15 cellular contexts compared by ENCODE assay signal in genomic region chr3:141355242-141355641, GRCh38. TPM values are rescaled to one million over a fixed set of nuclear protein-coding genes. Genes with fewer than 3 reads are reported as not detected.
DNase-seq lines count a peak whose midpoint lies in the region; ATAC-seq, FAIRE-seq and TF ChIP-seq lines count a peak whose summit lies in the region.
"Had no signal": no experiment of that assay in that cellular context is flagged by ENCODE, and none has a peak within 500 bp of the region (broad histone marks: within the 10 kb centered on the region; RNA-seq: fewer than 3 reads in every experiment).

No MANE protein-coding gene starts in this region.

- H2BK20ac ChIP-seq in IMR-90 (ENCODE audit: low read depth, low read length): peak overlapping the region; percentile 34; the same call in 1 of the 2 replicates

- peaks cover 21% of the 10 kb centered on the region for H3K4me1 Mint-ChIP-seq in endothelial cell (ENCODE audit: unreplicated experiment)
- peaks cover 23% of the 10 kb centered on the region for H3K4me1 Mint-ChIP-seq in neural progenitor cell

- TF ChIP-seq POLR2A in A549 (IDR thresholded peaks at IDR 0.05; ENCODE audit: low read length): no peak
- TF ChIP-seq POLR2A in IMR-90 (IDR thresholded peaks at IDR 0.05; ENCODE audit: low read depth, low read length): no peak
- no peak for TF ChIP-seq POLR2A in prostate gland (IDR thresholded peaks at IDR 0.05)

- no peaks in the 10 kb centered on the region for H3K9me3 ChIP-seq in A549
- H3K9me3 ChIP-seq in IMR-90 (ENCODE audit: control insufficient read depth, insufficient read depth, low read length): no peaks in the 10 kb centered on the region
- H3K9me3 ChIP-seq in neural progenitor cell (ENCODE audit: low read depth): no peaks in the 10 kb centered on the region
- no peaks in the 10 kb centered on the region for H3K9me3 ChIP-seq in prostate gland
- H3K9me3 ChIP-seq in hepatocyte (ENCODE audit: low read depth): no peaks in the 10 kb centered on the region

- no peaks in the 10 kb centered on the region for H3K79me1 ChIP-seq in IMR-90 (ENCODE audit: low read depth in 1 of 2, low read length in 2 of 2)

- no peaks in the 10 kb centered on the region for H3K79me2 ChIP-seq in neural progenitor cell (ENCODE audit: low read depth)
- peaks cover 4% of the 10 kb centered on the region for H3K79me2 ChIP-seq in hepatocyte

- FAIRE-seq in A549 (lab: Jason Lieb, UNC): no peak
- FAIRE-seq: A204.1, D721Med had no signal

- no peak overlapping the region for H3K23ac ChIP-seq in IMR-90 (ENCODE audit: low read depth, low read length)

- H3K36me3 ChIP-seq in IMR-90 (ENCODE audit: control insufficient read depth, insufficient read depth, low read length): no peaks in the 10 kb centered on the region
- no peaks in the 10 kb centered on the region for H3K36me3 ChIP-seq in neural progenitor cell
- no peaks in the 10 kb centered on the region for H3K36me3 ChIP-seq in prostate gland
- H3K36me3 ChIP-seq in hepatocyte (replicated peaks; ENCODE audit: insufficient read depth, low read depth): no peaks in the 10 kb centered on the region

- H2BK15ac ChIP-seq in IMR-90 (ENCODE audit: low read depth, low read length): no peak overlapping the region; the same call in 2 of the 3 replicates

- peaks cover 3% of the 10 kb centered on the region for H3K4me1 ChIP-seq in A549
- H3K4me1 ChIP-seq in IMR-90 (ENCODE audit: control insufficient read depth, insufficient read depth, low read length): peaks cover 9% of the 10 kb centered on the region
- H3K4me1 ChIP-seq in neural progenitor cell: peaks cover 15% of the 10 kb centered on the region
- no peaks in the 10 kb centered on the region for H3K4me1 ChIP-seq in prostate gland (replicated peaks)
- peaks cover 4% of the 10 kb centered on the region for H3K4me1 ChIP-seq in hepatocyte (ENCODE audit: insufficient read depth)

- H3K14ac ChIP-seq in IMR-90 (replicated peaks; ENCODE audit: low read depth, low read length): no peak overlapping the region

- H3K9me1 ChIP-seq in IMR-90 (ENCODE audit: insufficient read depth, low read length): peaks cover 3% of the 10 kb centered on the region; the same call in 1 of the 2 replicates

- H4K5ac ChIP-seq in IMR-90 (ENCODE audit: low read depth, low read length): no peak overlapping the region

- in situ Hi-C loops in IMR-90 (cut with MboI; ENCODE audit: low sequenced_read_pairs): loop anchor here (5.0 kb wide), 1 partner anchor 97 kb away; no protein-coding TSS in a partner anchor

- no peak overlapping the region for H3K56ac ChIP-seq in IMR-90 (ENCODE audit: extremely low read depth, insufficient read depth, low read length)

- POLR2A ChIA-PET in A549 (lab: Yijun Ruan, JAX): no interaction called here
- POLR2A ChIA-PET in IMR-90 (lab: Charles Lee; ENCODE audit: unreplicated experiment): no interaction called here

- H3K18ac ChIP-seq in IMR-90 (ENCODE audit: low read depth, low read length): no peak overlapping the region

- H3K4me3 ChIP-seq in A549 (no peak overlapping the region), IMR-90 (ENCODE audit: insufficient read depth, low read depth, low read length) (no peak overlapping the region), neural progenitor cell (no peak overlapping the region), prostate gland (no peak overlapping the region), hepatocyte (no peak overlapping the region)

- intact Hi-C loops in IMR-90 (cut with micrococcal nuclease) (no loop called here), prostate gland (cut with DNase I) (loop anchor here (5.0 kb wide), 1 partner anchor 43 kb away; no protein-coding TSS in a partner anchor)

- H4K8ac ChIP-seq in IMR-90 (ENCODE audit: low read depth in 2 of 2, low read length in 2 of 2): no peak overlapping the region; a peak in 1 of 4 replicates

- peak; percentile 13 to 33; a peak in 1 of 6 replicates for ATAC-seq in A549
- ATAC-seq in IMR-90 (ENCODE audit: low read depth): no peak
- ATAC-seq: CD8-positive, alpha-beta T cell; HCT116 had no signal

- H3K4ac ChIP-seq in IMR-90 (ENCODE audit: low read depth, low read length): no peak overlapping the region

- H3K27me3 ChIP-seq in IMR-90 (ENCODE audit: control insufficient read depth, insufficient read depth, low read length) (no peaks in the 10 kb centered on the region), neural progenitor cell (no peaks in the 10 kb centered on the region), prostate gland (replicated peaks; ENCODE audit: insufficient read depth) (no peaks in the 10 kb centered on the region), hepatocyte (no peaks in the 10 kb centered on the region)

- H3K9ac ChIP-seq in IMR-90 (ENCODE audit: low read depth, low read length) (no peak overlapping the region), neural progenitor cell (no peak overlapping the region)

- BruUV-seq in IMR-90 (replicated peaks; lab: Mats Ljungman, UMichigan): no TSS peak

- TF ChIP-seq RAD21 in A549 (conservative IDR thresholded peaks at IDR 0.05 in 1 of 2, IDR thresholded peaks at IDR 0.05 in 1 of 2) (no peak), IMR-90 (IDR thresholded peaks at IDR 0.05; ENCODE audit: low read length) (no peak)

- H2AFZ ChIP-seq in IMR-90 (replicated peaks; ENCODE audit: low read length, poor library complexity) (no peak overlapping the region), neural progenitor cell (replicated peaks) (peak overlapping the region; percentile 18), hepatocyte (no peak overlapping the region)

- H3K27ac ChIP-seq in A549: peak overlapping the region in 1 of 2 experiments; percentile 73; a peak in 3 of 6 replicates
- H3K27ac ChIP-seq in IMR-90 (ENCODE audit: insufficient read depth, low read length): no peak overlapping the region
- H3K27ac ChIP-seq in neural progenitor cell: no peak overlapping the region
- H3K27ac ChIP-seq in prostate gland: no peak overlapping the region
- no peak overlapping the region for H3K27ac ChIP-seq in hepatocyte

- no peak overlapping the region for H2AK5ac ChIP-seq in IMR-90 (ENCODE audit: low read depth, low read length)

- WGBS in A549 (ENCODE audit: missing lambda C conversion rate): 80% methylated on average over 6 of the region's 6 CpGs
- WGBS in IMR-90 (ENCODE audit: extremely low coverage in 2 of 2, insufficient read length in 1 of 2), 2 experiments: 64% methylated on average over 2 of the region's 6 CpGs; no CpG with 5 or more reads in 1 of the 2 experiments
- WGBS in prostate gland: 83% methylated on average over 6 of the region's 6 CpGs
- 91% methylated on average over 6 of the region's 6 CpGs for WGBS in hepatocyte (ENCODE audit: low lambda C conversion rate, missing lambda C conversion rate)

- H2BK5ac ChIP-seq in IMR-90 (ENCODE audit: low read depth, low read length, poor library complexity, severe bottlenecking): no peak overlapping the region

- H3K27me3 Mint-ChIP-seq in endothelial cell (ENCODE audit: unreplicated experiment): peaks cover 4% of the 10 kb centered on the region
- H3K27me3 Mint-ChIP-seq in neural progenitor cell (ENCODE audit: insufficient read depth, low read depth): peaks cover 6% of the 10 kb centered on the region

- dilution Hi-C loops in IMR-90 (cut with HindIII; ENCODE audit: low sequenced_read_pairs, unreplicated experiment): no loop called here

- TF ChIP-seq CTCF in A549 (IDR thresholded peaks at IDR 0.05): no peak
- TF ChIP-seq CTCF in IMR-90 (conservative IDR thresholded peaks at IDR 0.05; ENCODE audit: low read depth, low read length): no peak
- TF ChIP-seq CTCF in endothelial cell (IDR thresholded peaks at IDR 0.05; ENCODE audit: unreplicated experiment): no peak
- TF ChIP-seq CTCF in neural progenitor cell (IDR thresholded peaks at IDR 0.05): no peak
- TF ChIP-seq CTCF in prostate gland (IDR thresholded peaks at IDR 0.05): no peak
- TF ChIP-seq CTCF in hepatocyte (IDR thresholded peaks at IDR 0.05; ENCODE audit: poor library complexity): no peak

- no peaks in the 10 kb centered on the region for H3K9me2 ChIP-seq in hepatocyte (replicated peaks; ENCODE audit: insufficient read depth)

- H3F3A ChIP-seq in neural progenitor cell (ENCODE audit: low read depth): peaks cover 5% of the 10 kb centered on the region

- TF ChIP-seq EP300 in A549 (IDR thresholded peaks at IDR 0.05): no peak

- no peak overlapping the region for H3K4me2 ChIP-seq in A549
- no peak overlapping the region for H3K4me2 ChIP-seq in IMR-90 (ENCODE audit: low read depth, low read length)
- no peak overlapping the region for H3K4me2 ChIP-seq in neural progenitor cell
- no peak overlapping the region for H3K4me2 ChIP-seq in hepatocyte

- CTCF ChIA-PET in A549 (lab: Yijun Ruan, JAX): interaction anchor here (1.6 kb wide), 1 partner anchor 97 kb away, joined by 5 read pairs; no protein-coding TSS in a partner anchor
- CTCF ChIA-PET in IMR-90 (lab: Yijun Ruan, JAX): no interaction called here

- peaks cover 5% of the 10 kb centered on the region for H3K36me3 Mint-ChIP-seq in endothelial cell (ENCODE audit: low read depth, unreplicated experiment)
- H3K36me3 Mint-ChIP-seq in neural progenitor cell: no peaks in the 10 kb centered on the region
- H3K36me3 Mint-ChIP-seq: CD14-positive monocyte; CD8-positive, alpha-beta T cell had no signal

- peak overlapping the region; percentile 34; the same call in 1 of the 2 replicates for H4K91ac ChIP-seq in IMR-90 (ENCODE audit: insufficient read depth, low read depth, low read length)

- H3K9me3 Mint-ChIP-seq in endothelial cell (ENCODE audit: unreplicated experiment) (no peaks in the 10 kb centered on the region), neural progenitor cell (no peaks in the 10 kb centered on the region)
- H3K9me3 Mint-ChIP-seq: CD8-positive, alpha-beta T cell had no signal

- DNase-seq in A549 (ENCODE audit: low read depth in 1 of 2, low spot score in 1 of 2) (no peak), IMR-90 (no peak), endothelial cell (ENCODE audit: low spot score) (peak; percentile 23), neural progenitor cell (ENCODE audit: low spot score) (no peak), prostate gland (ENCODE audit: low spot score) (no peak), hepatocyte (ENCODE audit: low spot score) (no peak)
- no peak for DNase-seq in effector CD4-positive, alpha-beta T cell
- DNase-seq: CD8-positive, alpha-beta T cell; COR-L47; DMS53; GF-D8 had no signal

- H3K27ac Mint-ChIP-seq in endothelial cell (ENCODE audit: unreplicated experiment): peak overlapping the region; percentile 44
- no peak overlapping the region for H3K27ac Mint-ChIP-seq in neural progenitor cell
- H3K27ac Mint-ChIP-seq: CD8-positive, alpha-beta T cell had no signal

- H4K20me1 ChIP-seq in IMR-90 (ENCODE audit: insufficient read depth, low read length): no peaks in the 10 kb centered on the region
- H4K20me1 ChIP-seq in neural progenitor cell (ENCODE audit: low read depth): no peaks in the 10 kb centered on the region
- no peaks in the 10 kb centered on the region for H4K20me1 ChIP-seq in hepatocyte (ENCODE audit: insufficient read depth, poor library complexity, severe bottlenecking)

- H2BK120ac ChIP-seq in IMR-90 (ENCODE audit: low read depth, low read length): peak overlapping the region; percentile 50; the same call in 1 of the 2 replicates

- H2AK9ac ChIP-seq in IMR-90 (replicated peaks; ENCODE audit: low read depth, low read length, poor library complexity): no peak overlapping the region

- no peak overlapping the region for H3K4me3 Mint-ChIP-seq in endothelial cell (ENCODE audit: unreplicated experiment)
- no peak overlapping the region for H3K4me3 Mint-ChIP-seq in neural progenitor cell
- H3K4me3 Mint-ChIP-seq: CD14-positive monocyte; CD8-positive, alpha-beta T cell had no signal

RNA-seq across cellular contexts. Expression of gene ZBTB38, which starts 13.1 kb away (rescaled TPM):
- polyA plus RNA-seq in A549 (2011; rRNA removed): 110 and 141 TPM in 2 replicates
- polyA plus RNA-seq in A549 (2012; cell fraction: cytosol; rRNA removed): 17.2 and 20.9 TPM in 2 replicates
- 16.5 and 23.0 TPM in 2 replicates for polyA plus RNA-seq in A549 (2012; cell fraction: nucleus; rRNA removed)
- 70.5 to 80.7 TPM (median 72.0 TPM) in 3 replicates for polyA plus RNA-seq in A549 (2017; fragmentation: RNase III; extraction: RNeasy Plus Mini Kit Qiagen cat#74134 plus additional on column Dnase treatment)
- polyA minus RNA-seq in A549 (2011; rRNA and poly(A)+ RNA removed): 205 and 220 TPM in 2 replicates
- 230 and 274 TPM in 2 replicates for total RNA-seq in IMR-90 (2012; rRNA removed)
- 44.9 and 45.1 TPM in 2 replicates for polyA plus RNA-seq in IMR-90 (2012; rRNA removed)
- polyA plus RNA-seq in IMR-90 (2012; cell fraction: cytosol; rRNA removed): 15.3 and 16.3 TPM in 2 replicates
- polyA plus RNA-seq in IMR-90 (2012; cell fraction: nucleus; rRNA removed; ENCODE audit: low replicate concordance): 12.9 and 53.4 TPM in 2 replicates
- total RNA-seq in endothelial cell (ENCODE audit: unreplicated experiment): 22.5 TPM
- 16.9 and 24.5 TPM in 2 replicates for total RNA-seq in neural progenitor cell (ENCODE audit: low replicate concordance)
- total RNA-seq in prostate gland: 100 to 1,000 TPM; 151 to 169 TPM
- total RNA-seq in hepatocyte: 122 and 140 TPM in 2 replicates
- 31.6 and 32.7 TPM in 2 replicates for polyA plus RNA-seq in hepatocyte
